ENCODE assay signal across 1 cellular context in the genomic region with DNA sequence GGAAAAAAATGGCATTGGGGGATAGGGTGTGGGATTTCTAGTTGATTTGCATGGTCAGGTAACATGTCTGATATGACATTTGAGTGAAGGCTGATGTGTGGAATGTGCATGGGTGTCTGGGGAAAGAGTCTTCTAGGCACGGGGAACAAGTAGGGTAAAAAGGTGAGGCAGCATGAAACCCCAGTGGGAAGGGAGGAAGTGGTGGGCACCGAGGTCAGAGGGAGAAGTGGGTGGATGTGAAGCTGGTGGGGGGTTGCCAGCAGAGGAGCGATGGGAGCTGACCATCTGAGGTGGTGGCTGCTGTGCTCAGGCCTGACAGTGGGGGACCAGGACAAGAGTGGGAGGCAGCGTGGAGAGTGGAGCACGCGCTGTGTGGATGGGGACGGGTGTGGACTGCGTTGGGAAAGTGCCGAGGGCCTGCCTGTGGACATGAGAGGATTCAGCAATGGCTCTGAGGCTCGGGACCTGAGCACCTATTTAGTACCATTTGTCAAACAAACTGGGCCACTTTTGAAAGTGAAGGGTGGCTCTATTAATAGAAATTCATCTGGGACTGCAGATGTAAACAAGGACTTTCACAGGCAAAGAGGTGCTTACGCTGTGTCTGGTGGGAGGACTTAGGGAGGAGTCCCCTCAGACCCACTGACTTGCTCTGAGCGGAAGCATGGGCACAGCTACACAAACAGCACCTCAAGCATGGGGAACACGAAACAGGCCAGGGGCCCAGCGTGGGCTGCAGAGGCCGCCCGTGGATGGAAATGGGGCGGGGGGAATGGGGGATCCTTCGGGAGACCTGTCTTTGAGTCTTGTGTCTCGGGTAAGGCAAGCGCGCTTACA.
TF ChIP-seq lines count a peak whose summit lies in the region.

No MANE protein-coding gene starts in this region.

TF ChIP-seq in HepG2, 621 proteins besides CTCF, POLR2A, EP300 and RAD21:
- TF ChIP-seq ZC3H13 (CRISPR knock-in tag; IDR thresholded peaks at IDR 0.05) (peak; percentile 57; the same call in 1 of the 2 replicates), TEAD3 (CRISPR knock-in tag; optimal IDR thresholded peaks at IDR 0.05; ENCODE audit: borderline replicate concordance) (no peak), AGO2 (optimal IDR thresholded peaks at IDR 0.05; ENCODE audit: low read depth, low read length) (peak; percentile 73), SALL1 (CRISPR knock-in tag; IDR thresholded peaks at IDR 0.05) (peak; percentile 10; the same call in 1 of the 2 replicates), RBM22 (optimal IDR thresholded peaks at IDR 0.05; ENCODE audit: low read length) (peak; percentile 79), ZNF263 (CRISPR knock-in tag; IDR thresholded peaks at IDR 0.05) (peak; percentile 95), ZNF773 (CRISPR knock-in tag; IDR thresholded peaks at IDR 0.05; ENCODE audit: borderline replicate concordance) (no peak), SYNCRIP (IDR thresholded peaks at IDR 0.05; ENCODE audit: insufficient read depth, low read depth, low read length) (no peak), ZNF280B (CRISPR knock-in tag; IDR thresholded peaks at IDR 0.05; ENCODE audit: borderline replicate concordance) (0 out of 2 replicates have a peak, but pooled peaks have one; percentile 51), RBFOX2 (IDR thresholded peaks at IDR 0.05; ENCODE audit: low read depth, low read length) (0 out of 2 replicates have a peak, but pooled peaks have one; percentile 16), DBP (CRISPR knock-in tag; IDR thresholded peaks at IDR 0.05; ENCODE audit: not compliant biosample characterization) (no peak), MLX (CRISPR knock-in tag; IDR thresholded peaks at IDR 0.05) (no peak), ZBTB38 (CRISPR knock-in tag; IDR thresholded peaks at IDR 0.05) (peak; percentile 36; the same call in 1 of the 2 replicates), ZNF687 (CRISPR knock-in tag; IDR thresholded peaks at IDR 0.05) (peak; percentile 30; the same call in 1 of the 2 replicates), CBX2 (IDR thresholded peaks at IDR 0.05; ENCODE audit: low read depth, low read length) (no peak), CBX2 (CRISPR knock-in tag; IDR thresholded peaks at IDR 0.05; ENCODE audit: low read depth) (no peak), AGO1 (IDR thresholded peaks at IDR 0.05; ENCODE audit: low read depth, low read length, poor library complexity, severe bottlenecking) (peak; percentile 72), ZNF343 (CRISPR knock-in tag; IDR thresholded peaks at IDR 0.05) (no peak)
